In genomic region chr13:111461445-111462149, GRCh38 we compare ENCODE assay signal across 1 cellular context.
TF ChIP-seq lines count a peak whose summit lies in the region.

No MANE protein-coding gene starts in this region.

TF ChIP-seq in HCT116, 20 proteins besides CTCF, POLR2A, EP300 and RAD21 (continued from another document):
- TF ChIP-seq, protein P1, sequence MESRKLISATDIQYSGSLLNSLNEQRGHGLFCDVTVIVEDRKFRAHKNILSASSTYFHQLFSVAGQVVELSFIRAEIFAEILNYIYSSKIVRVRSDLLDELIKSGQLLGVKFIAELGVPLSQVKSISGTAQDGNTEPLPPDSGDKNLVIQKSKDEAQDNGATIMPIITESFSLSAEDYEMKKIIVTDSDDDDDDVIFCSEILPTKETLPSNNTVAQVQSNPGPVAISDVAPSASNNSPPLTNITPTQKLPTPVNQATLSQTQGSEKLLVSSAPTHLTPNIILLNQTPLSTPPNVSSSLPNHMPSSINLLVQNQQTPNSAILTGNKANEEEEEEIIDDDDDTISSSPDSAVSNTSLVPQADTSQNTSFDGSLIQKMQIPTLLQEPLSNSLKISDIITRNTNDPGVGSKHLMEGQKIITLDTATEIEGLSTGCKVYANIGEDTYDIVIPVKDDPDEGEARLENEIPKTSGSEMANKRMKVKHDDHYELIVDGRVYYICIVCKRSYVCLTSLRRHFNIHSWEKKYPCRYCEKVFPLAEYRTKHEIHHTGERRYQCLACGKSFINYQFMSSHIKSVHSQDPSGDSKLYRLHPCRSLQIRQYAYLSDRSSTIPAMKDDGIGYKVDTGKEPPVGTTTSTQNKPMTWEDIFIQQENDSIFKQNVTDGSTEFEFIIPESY (IDR thresholded peaks at IDR 0.05; ENCODE audit: extremely low read depth, insufficient replicate concordance, low read length): no peak
- TF ChIP-seq, protein P2, sequence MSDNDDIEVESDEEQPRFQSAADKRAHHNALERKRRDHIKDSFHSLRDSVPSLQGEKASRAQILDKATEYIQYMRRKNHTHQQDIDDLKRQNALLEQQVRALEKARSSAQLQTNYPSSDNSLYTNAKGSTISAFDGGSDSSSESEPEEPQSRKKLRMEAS (IDR thresholded peaks at IDR 0.05): no peak
- TF ChIP-seq, protein P3, sequence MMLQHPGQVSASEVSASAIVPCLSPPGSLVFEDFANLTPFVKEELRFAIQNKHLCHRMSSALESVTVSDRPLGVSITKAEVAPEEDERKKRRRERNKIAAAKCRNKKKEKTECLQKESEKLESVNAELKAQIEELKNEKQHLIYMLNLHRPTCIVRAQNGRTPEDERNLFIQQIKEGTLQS (IDR thresholded peaks at IDR 0.05): no peak
- no peak for TF ChIP-seq ZNF274 (IDR thresholded peaks at IDR 0.05; ENCODE audit: low read depth, low read length)
- TF ChIP-seq CBX3 (IDR thresholded peaks at IDR 0.05; ENCODE audit: low read depth): no peak
- no peak for TF ChIP-seq SIN3A (IDR thresholded peaks at IDR 0.05; ENCODE audit: low read depth)
- TF ChIP-seq JUND (IDR thresholded peaks at IDR 0.05): no peak
- no peak for TF ChIP-seq ELF1 (IDR thresholded peaks at IDR 0.05; ENCODE audit: borderline replicate concordance, low read depth)
- TF ChIP-seq EZH2 (IDR thresholded peaks at IDR 0.05): no peak
- TF ChIP-seq YY1 (IDR thresholded peaks at IDR 0.05; ENCODE audit: extremely low read depth, insufficient replicate concordance, low read depth, low read length): no peak
- no peak for TF ChIP-seq EGR1 (IDR thresholded peaks at IDR 0.05; ENCODE audit: low read depth)
